In genomic region chr7:44791278-44792219, GRCh38 we compare ENCODE assay signal across 13 cellular contexts. TPM values are rescaled to one million over a fixed set of nuclear protein-coding genes. Genes with fewer than 3 reads are reported as not detected.
DNase-seq lines count a peak whose midpoint lies in the region; ATAC-seq and TF ChIP-seq lines count a peak whose summit lies in the region.
"Had no signal": no experiment of that assay in that cellular context is flagged by ENCODE, and none has a peak within 500 bp of the region (broad histone marks: within the 10 kb centered on the region; RNA-seq: fewer than 3 reads in every experiment).

No MANE protein-coding gene starts in this region.

- H3K9ac ChIP-seq in adipocyte (ENCODE audit: low read length), result no peak overlapping the region

- peak; percentile 26 for TF ChIP-seq CTCF in cardiac muscle cell (IDR thresholded peaks at IDR 0.05; ENCODE audit: low read depth, low read length)
- TF ChIP-seq CTCF in gastroesophageal sphincter (IDR thresholded peaks at IDR 0.05), result no peak
- no peak for TF ChIP-seq CTCF in type B pancreatic cell (conservative IDR thresholded peaks at IDR 0.05)

- ATAC-seq in Right ventricle myocardium superior (ENCODE audit: poor library complexity) (no peak), gastroesophageal sphincter (no peak), HG03354 (IDR thresholded peaks at IDR 0.05; ENCODE audit: poor library complexity, severe bottlenecking, unreplicated experiment) (no peak)

- intact Hi-C loops in Right ventricle myocardium superior (cut with DNase I), result loop anchor here (5.0 kb wide), 1 partner anchor 39 kb away; no protein-coding TSS in a partner anchor

- peak overlapping the region; percentile 64 for H3K27ac ChIP-seq in cardiac muscle cell
- peak overlapping the region in 3 of 4 donors; percentile 35 to 49 (median 47) for H3K27ac ChIP-seq in gastroesophageal sphincter
- H3K27ac ChIP-seq: ascending aorta, transverse colon had no signal

- no peak overlapping the region for H3K4me3 ChIP-seq in cardiac muscle cell
- no peak overlapping the region for H3K4me3 ChIP-seq in adipocyte (ENCODE audit: low read length)
- no peak overlapping the region for H3K4me3 ChIP-seq in gastroesophageal sphincter
- H3K4me3 ChIP-seq: ascending aorta, transverse colon had no signal

- no peaks in the 10 kb centered on the region for H3K9me3 Mint-ChIP-seq in type B pancreatic cell

- H3K27me3 ChIP-seq in cardiac muscle cell, result no peaks in the 10 kb centered on the region
- H3K27me3 ChIP-seq in adipocyte (replicated peaks; ENCODE audit: control insufficient read depth, insufficient read depth, low read length), result no peaks in the 10 kb centered on the region
- no peaks in the 10 kb centered on the region for H3K27me3 ChIP-seq in gastroesophageal sphincter
- H3K27me3 ChIP-seq: ascending aorta, transverse colon had no signal

- no peaks in the 10 kb centered on the region for H3K27me3 Mint-ChIP-seq in type B pancreatic cell

- WGBS in gastroesophageal sphincter (ENCODE audit: low coverage in 1 of 2), 2 donors, result 69 to 76% methylated on average over 4 to 8 of the region's 8 CpGs

- H3K36me3 Mint-ChIP-seq in type B pancreatic cell, result no peaks in the 10 kb centered on the region

- peak; percentile 21 to 64 for DNase-seq in cardiac muscle cell (ENCODE audit: low read depth in 1 of 2, low spot score in 1 of 2)
- no peak for DNase-seq in Right ventricle myocardium superior
- DNase-seq in adipocyte (ENCODE audit: low read depth), result peak; percentile 72
- no peak for DNase-seq in type B pancreatic cell (ENCODE audit: extremely low spot score, unreplicated experiment)
- DNase-seq in globus pallidus (ENCODE audit: low spot score), result no peak
- DNase-seq in H4 (ENCODE audit: low spot score), result no peak
- DNase-seq: activated T-cell treated with anti-CD3 and anti-CD28 coated beads, Interleukin-2, amount 50 U/mL, for 1 hour; DMS79 treated with DMSO at 0.1 percent for 48 hours; NCI-H2171 treated with DMSO at 0.1 percent for 48 hours; transverse colon had no signal

- H3K4me1 Mint-ChIP-seq in type B pancreatic cell (ENCODE audit: unreplicated experiment), result peaks cover 5% of the 10 kb centered on the region

- H3K4me1 ChIP-seq in cardiac muscle cell (ENCODE audit: low read depth), result no peaks in the 10 kb centered on the region
- H3K4me1 ChIP-seq in adipocyte (ENCODE audit: control insufficient read depth, insufficient read depth, low read length), result peaks cover 4% of the 10 kb centered on the region
- H3K4me1 ChIP-seq in gastroesophageal sphincter, result peaks cover 0 to 25% (median 0%) of the 10 kb centered on the region in 3 donors

- TF ChIP-seq POLR2A in gastroesophageal sphincter (IDR thresholded peaks at IDR 0.05), result no peak

- peak overlapping the region; percentile 28 for H3K27ac Mint-ChIP-seq in type B pancreatic cell

- H3K36me3 ChIP-seq in cardiac muscle cell (no peaks in the 10 kb centered on the region), adipocyte (ENCODE audit: control insufficient read depth, insufficient read depth, low read length, severe bottlenecking) (no peaks in the 10 kb centered on the region), gastroesophageal sphincter (no peaks in the 10 kb centered on the region)
- H3K36me3 ChIP-seq: ascending aorta, transverse colon had no signal

- no peaks in the 10 kb centered on the region for H3K9me3 ChIP-seq in cardiac muscle cell (ENCODE audit: low read depth)
- H3K9me3 ChIP-seq in adipocyte (ENCODE audit: control insufficient read depth, low read length), result no peaks in the 10 kb centered on the region
- H3K9me3 ChIP-seq in gastroesophageal sphincter, result no peaks in the 10 kb centered on the region
- H3K9me3 ChIP-seq: ascending aorta, transverse colon had no signal

- TF ChIP-seq EP300 in gastroesophageal sphincter (IDR thresholded peaks at IDR 0.05), result no peak

- no peak overlapping the region for H3K4me3 Mint-ChIP-seq in type B pancreatic cell

RNA-seq across cellular contexts. Expression of gene PPIA, which starts 4.9 kb away (rescaled TPM):
- total RNA-seq in cardiac muscle cell (903 and 1,485 TPM in 2 replicates), Right ventricle myocardium superior (471 TPM), gastroesophageal sphincter (1,000 to 10,000 TPM; 1,097 to 2,167 (median 1,431) TPM), type B pancreatic cell (ENCODE audit: low replicate concordance) (1,428 and 1,469 TPM in 2 replicates)
- 1,946 and 2,579 TPM in 2 replicates for polyA plus RNA-seq in cardiac muscle cell
- total RNA-seq in H4 (2014; rRNA removed; shearing (Covaris generic)), result 13,857 and 15,820 TPM in 2 replicates

RNA-seq across cellular contexts. Expression of gene ZMIZ2, which starts 42.9 kb away (rescaled TPM):
- total RNA-seq in cardiac muscle cell (30.4 and 47.7 TPM in 2 replicates), Right ventricle myocardium superior (54.1 TPM), gastroesophageal sphincter (10 to 100 TPM; 12.7 to 28.0 (median 20.5) TPM), type B pancreatic cell (ENCODE audit: low replicate concordance) (112 and 122 TPM in 2 replicates)
- polyA plus RNA-seq in cardiac muscle cell, result 58.9 and 70.2 TPM in 2 replicates
- 3.9 and 4.6 TPM in 2 replicates for total RNA-seq in H4 (2014; rRNA removed; shearing (Covaris generic))

RNA-seq across cellular contexts. Expression of gene H2AZ2, which starts 56.3 kb away (rescaled TPM):
- total RNA-seq in cardiac muscle cell (219 and 319 TPM in 2 replicates), Right ventricle myocardium superior (257 TPM), gastroesophageal sphincter (100 to 1,000 TPM; 207 to 242 (median 215) TPM), type B pancreatic cell (ENCODE audit: low replicate concordance) (116 and 239 TPM in 2 replicates)
- 178 and 294 TPM in 2 replicates for polyA plus RNA-seq in cardiac muscle cell
- 875 and 937 TPM in 2 replicates for total RNA-seq in H4 (2014; rRNA removed; shearing (Covaris generic))

Comparison
In these comparisons a context has a peak if more than half of its experiments do, and no peak if none do; other contexts are left out.
1. DNase-seq: peak in cardiac muscle cell (2 of 2) and adipocyte (single experiment); none in Right ventricle myocardium superior (single experiment), type B pancreatic cell (single experiment), globus pallidus (single experiment) and H4 (single experiment).